ENCODE assay signal across 26 cellular contexts in the genomic region with DNA sequence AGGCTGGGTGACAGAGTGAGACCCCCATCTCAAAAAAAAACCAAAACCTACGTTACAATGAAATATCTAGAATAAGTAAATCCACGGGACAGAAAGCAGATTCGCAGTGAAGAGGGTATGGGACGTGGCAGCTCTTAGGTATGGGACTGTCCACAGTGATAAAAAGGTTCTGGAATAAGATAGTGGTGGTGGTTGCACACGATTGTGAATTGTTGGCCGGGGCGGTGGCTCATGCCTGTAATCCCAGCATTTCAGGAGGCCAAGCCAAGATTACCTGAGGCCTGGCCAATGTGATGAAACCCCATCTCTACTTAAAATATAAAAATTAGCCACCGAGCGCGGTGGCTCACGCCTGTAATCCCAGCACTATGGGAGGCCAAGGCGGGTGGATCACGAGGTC.
"Had no signal": no experiment of that assay in that cellular context is flagged by ENCODE, and none has a peak within 500 bp of the region (broad histone marks: within the 10 kb centered on the region; RNA-seq: fewer than 3 reads in every experiment).

No MANE protein-coding gene starts in this region.

- H3K27me3 Mint-ChIP-seq: activated CD4-positive, alpha-beta memory T cell treated with anti-CD3 and anti-CD28 coated beads for 36 hours; activated CD4-positive, alpha-beta T cell treated with anti-CD3 and anti-CD28 coated beads for 36 hours; activated CD4-positive, alpha-beta T cell treated with anti-CD3 and anti-CD28 coated beads, Interleukin-2, amount 10 ng/mL, durations not matched to agents 24 days and 14 days; activated CD8-positive, alpha-beta memory T cell treated with anti-CD3 and anti-CD28 coated beads, Interleukin-2, amount 10 ng/mL, durations not matched to agents 7 days and 5 days; activated naive CD4-positive, alpha-beta T cell treated with anti-CD3 and anti-CD28 coated beads, Interleukin-2, amount 10 ng/mL, durations not matched to agents 7 days and 5 days; activated naive CD8-positive, alpha-beta T cell had no signal

- H3K4me3 Mint-ChIP-seq: activated CD4-positive, alpha-beta memory T cell treated with anti-CD3 and anti-CD28 coated beads for 36 hours; activated CD4-positive, alpha-beta T cell treated with anti-CD3 and anti-CD28 coated beads for 36 hours; activated CD4-positive, alpha-beta T cell treated with anti-CD3 and anti-CD28 coated beads, Interleukin-2, amount 10 ng/mL, durations not matched to agents 24 days and 14 days; activated CD8-positive, alpha-beta memory T cell treated with anti-CD3 and anti-CD28 coated beads, Interleukin-2, amount 10 ng/mL, durations not matched to agents 7 days and 5 days; activated CD8-positive, alpha-beta T cell treated with anti-CD3 and anti-CD28 coated beads, Interleukin-2, amount 10 ng/mL, durations not matched to agents 7 days and 5 days; activated naive CD4-positive, alpha-beta T cell treated with anti-CD3 and anti-CD28 coated beads, Interleukin-2, amount 10 ng/mL, durations not matched to agents 7 days and 5 days; activated naive CD8-positive, alpha-beta T cell had no signal

- H3K27ac ChIP-seq: brain microvascular endothelial cell, epithelial cell of prostate, esophagus squamous epithelium, gastroesophageal sphincter, heart right ventricle had no signal

- H3K9me3 ChIP-seq: esophagus squamous epithelium, gastroesophageal sphincter, heart right ventricle had no signal

- DNase-seq: activated CD4-positive, alpha-beta memory T cell treated with anti-CD3 and anti-CD28 coated beads for 36 hours; activated CD4-positive, alpha-beta T cell treated with anti-CD3 and anti-CD28 coated beads for 36 hours; activated CD4-positive, alpha-beta T cell treated with anti-CD3 and anti-CD28 coated beads, Interleukin-2, amount 10 ng/mL, durations not matched to agents 24 days and 14 days; activated CD4-positive, CD25-positive, alpha-beta regulatory T cell; activated CD4-positive, CD25-positive, alpha-beta regulatory T cell treated with anti-CD3 and anti-CD28 coated beads, Interleukin-2, amount 50 U/mL, for 72 hours; activated CD8-positive, alpha-beta memory T cell treated with anti-CD3 and anti-CD28 coated beads, Interleukin-2, amount 10 ng/mL, durations not matched to agents 7 days and 5 days; activated CD8-positive, alpha-beta memory T cell treated with anti-CD3 and anti-CD28 coated beads, Interleukin-2, amount 50 U/mL, for 4 hours; activated CD8-positive, alpha-beta T cell treated with anti-CD3 and anti-CD28 coated beads, Interleukin-2, amount 10 ng/mL, durations not matched to agents 7 days and 5 days; activated effector memory CD4-positive, alpha-beta T cell treated with anti-CD3 and anti-CD28 coated beads, Interleukin-2, amount 50 U/mL, for 16 hours; activated naive CD4-positive, alpha-beta T cell treated with anti-CD3 and anti-CD28 coated beads, Interleukin-2, amount 10 ng/mL, durations not matched to agents 7 days and 5 days; activated T-cell treated with anti-CD3 and anti-CD28 coated beads, Interleukin-2, amount 50 U/mL, for 1 hour; amniotic stem cell; anterior cingulate cortex; brain microvascular endothelial cell; cortex of kidney; dermis blood vessel endothelial cell; effector CD4-positive, alpha-beta T cell; esophagus squamous epithelium; foreskin melanocyte; heart right ventricle; T-helper 1 cell; T-helper 2 cell had no signal

- H3K36me3 Mint-ChIP-seq: activated CD8-positive, alpha-beta memory T cell treated with anti-CD3 and anti-CD28 coated beads, Interleukin-2, amount 10 ng/mL, durations not matched to agents 7 days and 5 days; activated naive CD8-positive, alpha-beta T cell had no signal

- H3K27me3 ChIP-seq: brain microvascular endothelial cell, esophagus squamous epithelium, gastroesophageal sphincter, heart right ventricle had no signal

- ATAC-seq: activated CD4-positive, alpha-beta T cell treated with anti-CD3 and anti-CD28 coated beads for 36 hours; activated CD8-positive, alpha-beta memory T cell treated with anti-CD3 and anti-CD28 coated beads, Interleukin-2, amount 10 ng/mL, durations not matched to agents 7 days and 5 days; activated CD8-positive, alpha-beta T cell treated with anti-CD3 and anti-CD28 coated beads, Interleukin-2, amount 10 ng/mL, durations not matched to agents 7 days and 5 days; gastroesophageal sphincter; heart right ventricle had no signal

- H3K9me3 Mint-ChIP-seq: activated CD4-positive, alpha-beta memory T cell treated with anti-CD3 and anti-CD28 coated beads for 36 hours; activated CD4-positive, alpha-beta T cell treated with anti-CD3 and anti-CD28 coated beads, Interleukin-2, amount 10 ng/mL, durations not matched to agents 24 days and 14 days; activated naive CD4-positive, alpha-beta T cell treated with anti-CD3 and anti-CD28 coated beads, Interleukin-2, amount 10 ng/mL, durations not matched to agents 7 days and 5 days; activated T-helper 2 cell treated with anti-CD3 and anti-CD28 coated beads, Interferon-gamma antibody, Interleukin-2, Interleukin-4, amounts not matched to agents 10 μg/mL and 5 μg/mL and 100 μg/mL, durations not matched to agents 14 hours and 24 hours and 36 hours had no signal

- H3K36me3 ChIP-seq: brain microvascular endothelial cell had no signal

- H3K27ac Mint-ChIP-seq: activated CD4-positive, alpha-beta memory T cell treated with anti-CD3 and anti-CD28 coated beads for 36 hours; activated CD4-positive, alpha-beta T cell treated with anti-CD3 and anti-CD28 coated beads, Interleukin-2, amount 10 ng/mL, durations not matched to agents 24 days and 14 days; activated CD8-positive, alpha-beta memory T cell treated with anti-CD3 and anti-CD28 coated beads, Interleukin-2, amount 10 ng/mL, durations not matched to agents 7 days and 5 days; activated naive CD4-positive, alpha-beta T cell treated with anti-CD3 and anti-CD28 coated beads, Interleukin-2, amount 10 ng/mL, durations not matched to agents 7 days and 5 days; activated naive CD8-positive, alpha-beta T cell; activated T-helper 2 cell treated with anti-CD3 and anti-CD28 coated beads, Interferon-gamma antibody, Interleukin-2, Interleukin-4, amounts not matched to agents 10 μg/mL and 5 μg/mL and 100 μg/mL, durations not matched to agents 14 hours and 24 hours and 36 hours had no signal

- H3K4me3 ChIP-seq: esophagus squamous epithelium, gastroesophageal sphincter, heart right ventricle had no signal
